ENCODE assay signal across 1 cellular context in genomic region chr21:15195768-15196167, GRCh38.
A peak's percentile ranks its signal among the peaks of the same experiment; 100 is the strongest.
TF ChIP-seq lines count a peak whose summit lies in the region.

No MANE protein-coding gene starts in this region.

TF ChIP-seq in liver, 16 proteins besides CTCF, POLR2A, EP300 and RAD21 (continued from another document):
- peak; percentile 57 for TF ChIP-seq ZBTB33 (IDR thresholded peaks at IDR 0.05)
- TF ChIP-seq GABPA (IDR thresholded peaks at IDR 0.05 in 1 of 2, conservative IDR thresholded peaks at IDR 0.05 in 1 of 2), result no peak
- peak; percentile 94 to 95 for TF ChIP-seq RXRA (IDR thresholded peaks at IDR 0.05)
